ENCODE assay signal across 9 cellular contexts in the genomic region with DNA sequence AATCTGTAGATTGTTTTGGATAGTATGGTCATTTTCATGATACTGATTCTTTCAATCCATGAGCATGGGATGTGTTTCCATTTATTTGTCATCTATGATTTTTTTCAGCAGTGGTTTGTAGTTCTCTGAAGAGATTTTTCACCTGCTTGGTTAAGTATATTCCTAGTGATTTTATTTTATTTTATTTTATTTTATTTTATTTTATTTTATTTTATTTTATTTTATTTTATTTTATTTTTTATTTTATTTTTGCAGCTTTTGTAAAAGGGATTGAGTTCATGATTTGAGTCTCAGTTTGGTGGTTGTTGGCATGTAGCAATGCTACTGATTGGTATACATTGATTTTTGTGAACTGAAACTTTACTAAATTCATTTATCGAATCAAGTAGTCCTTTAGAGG.
"Had no signal": no experiment of that assay in that cellular context is flagged by ENCODE, and none has a peak within 500 bp of the region (broad histone marks: within the 10 kb centered on the region; RNA-seq: fewer than 3 reads in every experiment).

No MANE protein-coding gene starts in this region.

- H3K4me3 Mint-ChIP-seq: GM23338, H9, HFFc6 had no signal

- FAIRE-seq: H1 had no signal

- ATAC-seq: GM23338, HCT116 had no signal

- DNase-seq: GM23248, GOT3, H7, H9, HCEC 1CT, HFFc6 had no signal

- H3K27ac Mint-ChIP-seq: GM23338, H9, HFFc6 had no signal
